ENCODE assay signal across 23 cellular contexts in genomic region chr6:168870982-168871381, GRCh38.
"Had no signal": no experiment of that assay in that cellular context is flagged by ENCODE, and none has a peak within 500 bp of the region (broad histone marks: within the 10 kb centered on the region; RNA-seq: fewer than 3 reads in every experiment).

No MANE protein-coding gene starts in this region.

- DNase-seq: foreskin fibroblast; gastrocnemius medialis; natural killer cell; stimulated activated CD4-positive, alpha-beta T cell treated with anti-CD3 and anti-CD28 coated beads, Interleukin-12 subunit alpha, Interleukin-12 subunit beta, amount 100 ng/mL, for 4 hours; stimulated activated CD4-positive, alpha-beta T cell treated with anti-CD3 and anti-CD28 coated beads, Interleukin-1b, Interleukin-23, amount 100 ng/mL, for 48 hours; stimulated activated CD4-positive, alpha-beta T cell treated with anti-CD3 and anti-CD28 coated beads, Interleukin-4, amount 100 ng/mL, for 1 hour; stimulated activated CD8-positive, alpha-beta memory T cell treated with anti-CD3 and anti-CD28 coated beads, Interleukin-4, amount 100 ng/mL, for 48 hours; stimulated activated naive CD4-positive, alpha-beta T cell; stimulated activated naive CD8-positive, alpha-beta T cell treated with anti-CD3 and anti-CD28 coated beads, Interleukin-15, amount 100 ng/mL, for 72 hours; transverse colon; upper lobe of right lung; uterus had no signal

- H3K9me3 ChIP-seq: gastrocnemius medialis, neutrophil, prostate gland, right atrium auricular region, suprapubic skin, transverse colon, upper lobe of right lung, uterus had no signal

- ATAC-seq: esophagus mucosa; gastrocnemius medialis; left lobe of liver; natural killer cell; sciatic nerve; stimulated activated naive CD8-positive, alpha-beta T cell treated with anti-CD3 and anti-CD28 coated beads, Interleukin-15, amount 100 ng/mL, for 72 hours had no signal

- H3K36me3 ChIP-seq: gastrocnemius medialis, neutrophil, prostate gland, right atrium auricular region, suprapubic skin, transverse colon, upper lobe of right lung, uterus had no signal

- H3K27me3 ChIP-seq: neutrophil, right atrium auricular region, transverse colon, uterus had no signal

- H3K4me1 ChIP-seq: parathyroid adenoma, prostate gland, right atrium auricular region, transverse colon, upper lobe of right lung, uterus had no signal

- H3K4me2 ChIP-seq: smooth muscle cell had no signal

- H3K9ac ChIP-seq: parathyroid adenoma had no signal

- H3K4me3 ChIP-seq: gastrocnemius medialis, lung, prostate gland, right atrium auricular region, smooth muscle cell, suprapubic skin, transverse colon, upper lobe of right lung, uterus had no signal

- H3K27ac ChIP-seq: epithelial cell of prostate, gastrocnemius medialis, neutrophil, parathyroid adenoma, prostate gland, right atrium auricular region, suprapubic skin, transverse colon, upper lobe of right lung, uterus had no signal
